1 cellular context compared by ENCODE assay signal in genomic region chr6:40778918-40779317, GRCh38.
TF ChIP-seq lines count a peak whose summit lies in the region.

No MANE protein-coding gene starts in this region.

TF ChIP-seq in HCT116, 20 proteins besides CTCF, POLR2A, EP300 and RAD21 (continued from another document):
- TF ChIP-seq ZBTB33 (IDR thresholded peaks at IDR 0.05; ENCODE audit: extremely low read depth, insufficient replicate concordance, low read length) (no peak), CBX3 (IDR thresholded peaks at IDR 0.05; ENCODE audit: low read depth) (no peak)
